ENCODE assay signal across 8 cellular contexts in genomic region chr22:37187552-37187890, GRCh38. TPM values are rescaled to one million over a fixed set of nuclear protein-coding genes. Genes with fewer than 3 reads are reported as not detected.
A peak's percentile ranks its signal among the peaks of the same experiment; 100 is the strongest.
DNase-seq lines count a peak whose midpoint lies in the region; ATAC-seq and TF ChIP-seq lines count a peak whose summit lies in the region.

No MANE protein-coding gene starts in this region.

- TF ChIP-seq POLR2A in IMR-90 (IDR thresholded peaks at IDR 0.05; ENCODE audit: low read depth, low read length) (no peak), suprapubic skin (IDR thresholded peaks at IDR 0.05) (no peak)

- BruUV-seq in IMR-90 (replicated peaks; lab: Mats Ljungman, UMichigan), result no TSS peak

- peak overlapping the region; percentile 93 for H3K9ac ChIP-seq in IMR-90 (ENCODE audit: low read depth, low read length)

- H3K23ac ChIP-seq in IMR-90 (ENCODE audit: low read depth, low read length), result peak overlapping the region; percentile 93

- H4K91ac ChIP-seq in IMR-90 (ENCODE audit: insufficient read depth, low read depth, low read length), result peak overlapping the region; percentile 95

- peaks cover 8% of the 10 kb centered on the region for H3K9me1 ChIP-seq in IMR-90 (ENCODE audit: insufficient read depth, low read length)

- H2AK5ac ChIP-seq in IMR-90 (ENCODE audit: low read depth, low read length), result peak overlapping the region; percentile 63

- H3K36me3 ChIP-seq in IMR-90 (ENCODE audit: control insufficient read depth, insufficient read depth, low read length), result peaks cover 1% of the 10 kb centered on the region; the same call in 1 of the 2 replicates
- no peaks in the 10 kb centered on the region for H3K36me3 ChIP-seq in suprapubic skin

- POLR2A ChIA-PET in IMR-90 (lab: Charles Lee; ENCODE audit: unreplicated experiment), result no interaction called here

- H3K4me1 Mint-ChIP-seq in chondrocyte (ENCODE audit: low read depth), result peaks cover 26% of the 10 kb centered on the region
- H3K4me1 Mint-ChIP-seq in activated T-cell treated with anti-CD3 and anti-CD28 coated beads, Interleukin-2, amount 50 U/mL, for 24 hours (ENCODE audit: low read depth), result peaks cover 59% of the 10 kb centered on the region

- peak overlapping the region; percentile 90 to 98 for H4K8ac ChIP-seq in IMR-90 (ENCODE audit: low read depth in 2 of 2, low read length in 2 of 2)

- intact Hi-C loops in IMR-90 (cut with micrococcal nuclease), result no loop called here

- peak overlapping the region; percentile 84 for H3K18ac ChIP-seq in IMR-90 (ENCODE audit: low read depth, low read length)

- H3K27me3 Mint-ChIP-seq in chondrocyte (ENCODE audit: low read depth), result no peaks in the 10 kb centered on the region
- H3K27me3 Mint-ChIP-seq in activated T-cell treated with anti-CD3 and anti-CD28 coated beads, Interleukin-2, amount 50 U/mL, for 24 hours, result no peaks in the 10 kb centered on the region

- no peaks in the 10 kb centered on the region for H3K9me3 Mint-ChIP-seq in chondrocyte (ENCODE audit: low read depth)
- no peaks in the 10 kb centered on the region for H3K9me3 Mint-ChIP-seq in activated T-cell treated with anti-CD3 and anti-CD28 coated beads, Interleukin-2, amount 50 U/mL, for 24 hours

- peak overlapping the region; percentile 81 for H3K56ac ChIP-seq in IMR-90 (ENCODE audit: extremely low read depth, insufficient read depth, low read length)

- TF ChIP-seq CTCF in IMR-90 (conservative IDR thresholded peaks at IDR 0.05; ENCODE audit: low read depth, low read length), result no peak
- no peak for TF ChIP-seq CTCF in chondrocyte (IDR thresholded peaks at IDR 0.05)
- TF ChIP-seq CTCF in suprapubic skin (IDR thresholded peaks at IDR 0.05), result no peak

- no peak for TF ChIP-seq RAD21 in IMR-90 (IDR thresholded peaks at IDR 0.05; ENCODE audit: low read length)

- H3K4me3 ChIP-seq in IMR-90 (ENCODE audit: insufficient read depth, low read depth, low read length), result peak overlapping the region; percentile 41
- H3K4me3 ChIP-seq in suprapubic skin, result peak overlapping the region; percentile 42

- peak overlapping the region; percentile 90 for H3K4ac ChIP-seq in IMR-90 (ENCODE audit: low read depth, low read length)

- CTCF ChIA-PET in IMR-90 (lab: Yijun Ruan, JAX), result no interaction called here

- dilution Hi-C loops in IMR-90 (cut with HindIII; ENCODE audit: low sequenced_read_pairs, unreplicated experiment), result no loop called here

- H3K27ac Mint-ChIP-seq in chondrocyte (ENCODE audit: unreplicated experiment), result peak overlapping the region; percentile 89
- H3K27ac Mint-ChIP-seq in activated T-cell treated with anti-CD3 and anti-CD28 coated beads, Interleukin-2, amount 50 U/mL, for 24 hours, result no peak overlapping the region

- H2AFZ ChIP-seq in IMR-90 (replicated peaks; ENCODE audit: low read length, poor library complexity), result peak overlapping the region; percentile 97

- no peak for TF ChIP-seq EP300 in suprapubic skin (IDR thresholded peaks at IDR 0.05)

- peak overlapping the region; percentile 85 for H2BK5ac ChIP-seq in IMR-90 (ENCODE audit: low read depth, low read length, poor library complexity, severe bottlenecking)

- in situ Hi-C loops in IMR-90 (cut with MboI; ENCODE audit: low sequenced_read_pairs), result no loop called here

- peak overlapping the region; percentile 83 for H3K14ac ChIP-seq in IMR-90 (replicated peaks; ENCODE audit: low read depth, low read length)

- H2AK9ac ChIP-seq in IMR-90 (replicated peaks; ENCODE audit: low read depth, low read length, poor library complexity), result peak overlapping the region; percentile 95

- H4K5ac ChIP-seq in IMR-90 (ENCODE audit: low read depth, low read length), result peak overlapping the region; percentile 97

- DNase-seq in IMR-90, result peak; percentile 37
- DNase-seq in chondrocyte (ENCODE audit: low spot score), result no peak
- no peak for DNase-seq in suprapubic skin (ENCODE audit: low spot score in 2 of 2)
- no peak for DNase-seq in NOMO-1 (lab: John Stamatoyannopoulos, UW; ENCODE audit: unreplicated experiment in 2 of 2)
- no peak for DNase-seq in NCI-H2196 treated with DMSO at 0.1 percent for 48 hours (lab: John Stamatoyannopoulos, UW; ENCODE audit: unreplicated experiment)
- DNase-seq in activated T-cell treated with anti-CD3 and anti-CD28 coated beads, Interleukin-2, amount 50 U/mL, for 24 hours, result no peak
- DNase-seq in NCI-H1417 (lab: John Stamatoyannopoulos, UW), result no peak

- ATAC-seq in IMR-90 (ENCODE audit: low read depth), result peak; percentile 58

- peak overlapping the region; percentile 50; the same call in 1 of the 2 replicates for H2BK20ac ChIP-seq in IMR-90 (ENCODE audit: low read depth, low read length)

- H3K9me3 ChIP-seq in IMR-90 (ENCODE audit: control insufficient read depth, insufficient read depth, low read length) (no peaks in the 10 kb centered on the region), suprapubic skin (no peaks in the 10 kb centered on the region)

- H3K36me3 Mint-ChIP-seq in chondrocyte (ENCODE audit: low read depth), result no peaks in the 10 kb centered on the region
- H3K36me3 Mint-ChIP-seq in activated T-cell treated with anti-CD3 and anti-CD28 coated beads, Interleukin-2, amount 50 U/mL, for 24 hours (ENCODE audit: low read depth), result peaks cover 10% of the 10 kb centered on the region

- H3K4me2 ChIP-seq in IMR-90 (ENCODE audit: low read depth, low read length), result peak overlapping the region; percentile 93

- H3K27me3 ChIP-seq in IMR-90 (ENCODE audit: control insufficient read depth, insufficient read depth, low read length) (no peaks in the 10 kb centered on the region), layer of hippocampus (ENCODE audit: control insufficient read depth, insufficient read depth, low read length) (no peaks in the 10 kb centered on the region), suprapubic skin (no peaks in the 10 kb centered on the region)

- H2BK15ac ChIP-seq in IMR-90 (ENCODE audit: low read depth, low read length), result peak overlapping the region; percentile 79; the same call in 2 of the 3 replicates

- H3K4me3 Mint-ChIP-seq in chondrocyte (ENCODE audit: unreplicated experiment), result peak overlapping the region; percentile 67
- H3K4me3 Mint-ChIP-seq in activated T-cell treated with anti-CD3 and anti-CD28 coated beads, Interleukin-2, amount 50 U/mL, for 24 hours, result no peak overlapping the region

- peaks cover 0 to 21% of the 10 kb centered on the region in 2 experiments; a peak in 3 of 4 replicates for H3K79me1 ChIP-seq in IMR-90 (ENCODE audit: low read depth in 1 of 2, low read length in 2 of 2)

- H3K4me1 ChIP-seq in IMR-90 (ENCODE audit: control insufficient read depth, insufficient read depth, low read length), result peaks cover 18% of the 10 kb centered on the region
- H3K4me1 ChIP-seq in suprapubic skin, result peaks cover 43% of the 10 kb centered on the region

- no peaks in the 10 kb centered on the region for H4K20me1 ChIP-seq in IMR-90 (ENCODE audit: insufficient read depth, low read length)

- peak overlapping the region; percentile 80 for H2BK120ac ChIP-seq in IMR-90 (ENCODE audit: low read depth, low read length)

- H3K27ac ChIP-seq in IMR-90 (ENCODE audit: insufficient read depth, low read length) (peak overlapping the region; percentile 95), layer of hippocampus (ENCODE audit: low read depth, low read length) (peak overlapping the region; percentile 63), suprapubic skin (peak overlapping the region; percentile 83)

- WGBS in IMR-90 (ENCODE audit: extremely low coverage in 2 of 2, insufficient read length in 1 of 2), 2 experiments, result 0% methylated on average over 3 of the region's 5 CpGs; no CpG with 5 or more reads in 1 of the 2 experiments
- WGBS in suprapubic skin, result 20% methylated on average over 5 of the region's 5 CpGs

TF ChIP-seq in IMR-90, 13 proteins besides CTCF, POLR2A, EP300 and RAD21:
- TF ChIP-seq MAZ (IDR thresholded peaks at IDR 0.05; ENCODE audit: borderline replicate concordance, low read depth, low read length), result no peak
- no peak for TF ChIP-seq MAFK (IDR thresholded peaks at IDR 0.05; ENCODE audit: low read depth, low read length)
- no peak for TF ChIP-seq CHD1 (IDR thresholded peaks at IDR 0.05; ENCODE audit: low read depth, low read length)
- no peak for TF ChIP-seq FOS (IDR thresholded peaks at IDR 0.05; ENCODE audit: low read depth, low read length)
- no peak for TF ChIP-seq BHLHE40 (IDR thresholded peaks at IDR 0.05; ENCODE audit: low read depth, low read length)
- no peak for TF ChIP-seq MXI1 (IDR thresholded peaks at IDR 0.05; ENCODE audit: borderline replicate concordance, low read depth, low read length)
TF ChIP-seq in IMR-90: peak in this region for 0.

RNA-seq across cellular contexts. Expression of gene C1QTNF6, which starts 0.5 kb away (rescaled TPM):
- total RNA-seq in IMR-90 (2012; rRNA removed), result 1.1 TPM in 2 replicates
- polyA plus RNA-seq in IMR-90 (2012; rRNA removed), result 10.0 and 10.9 TPM in 2 replicates
- polyA plus RNA-seq in IMR-90 (2012; cell fraction: cytosol; rRNA removed), result 3.1 and 9.8 TPM in 2 replicates
- 53.9 and 59.1 TPM in 2 replicates for polyA plus RNA-seq in IMR-90 (2012; cell fraction: nucleus; rRNA removed; ENCODE audit: low replicate concordance)
- 11.3 to 27.7 TPM (median 14.6 TPM) in 3 replicates for total RNA-seq in chondrocyte
- total RNA-seq in suprapubic skin, result 1 to 10 TPM; 1.2 to 8.4 (median 2.7) TPM

RNA-seq across cellular contexts. Expression of gene SSTR3, which starts 24.8 kb away (rescaled TPM):
- total RNA-seq in IMR-90 (2012; rRNA removed) (under 0.01 TPM in 2 replicates), chondrocyte (not detected in 3 replicates), suprapubic skin (not detected)
- polyA plus RNA-seq in IMR-90 (2012; rRNA removed), result 0.07 TPM in 2 replicates
- 0.03 and 0.04 TPM in 2 replicates for polyA plus RNA-seq in IMR-90 (2012; cell fraction: cytosol; rRNA removed)
- 0.09 and 0.16 TPM in 2 replicates for polyA plus RNA-seq in IMR-90 (2012; cell fraction: nucleus; rRNA removed; ENCODE audit: low replicate concordance)

RNA-seq across cellular contexts. Expression of gene IL2RB, which starts 37.8 kb away (rescaled TPM):
- not detected in 2 replicates for total RNA-seq in IMR-90 (2012; rRNA removed)
- 1.0 and 1.2 TPM in 2 replicates for polyA plus RNA-seq in IMR-90 (2012; rRNA removed)
- polyA plus RNA-seq in IMR-90 (2012; cell fraction: cytosol; rRNA removed), result 0.82 and 1.5 TPM in 2 replicates
- 0.19 and 0.29 TPM in 2 replicates for polyA plus RNA-seq in IMR-90 (2012; cell fraction: nucleus; rRNA removed; ENCODE audit: low replicate concordance)
- 0.37 TPM in 1 of 3 replicates, not detected in the others for total RNA-seq in chondrocyte
- total RNA-seq in suprapubic skin, result 10 to 100 TPM in 3 of 4 donors, 1 to 10 TPM in 1; 8.9 to 29.7 (median 12.4) TPM

RNA-seq across cellular contexts. Expression of gene RAC2, which starts 56.5 kb away (rescaled TPM):
- total RNA-seq in IMR-90 (2012; rRNA removed) (10.0 and 11.1 TPM in 2 replicates), chondrocyte (0.20 TPM in 1 of 3 replicates, not detected in the others), suprapubic skin (1 to 10 TPM; 1.9 to 3.9 (median 3.0) TPM)
- 72.3 and 77.1 TPM in 2 replicates for polyA plus RNA-seq in IMR-90 (2012; rRNA removed)
- 56.9 and 106 TPM in 2 replicates for polyA plus RNA-seq in IMR-90 (2012; cell fraction: cytosol; rRNA removed)
- 33.8 and 79.6 TPM in 2 replicates for polyA plus RNA-seq in IMR-90 (2012; cell fraction: nucleus; rRNA removed; ENCODE audit: low replicate concordance)
